Comparison of ENCODE assay signal across 1 cellular context in the genomic region with DNA sequence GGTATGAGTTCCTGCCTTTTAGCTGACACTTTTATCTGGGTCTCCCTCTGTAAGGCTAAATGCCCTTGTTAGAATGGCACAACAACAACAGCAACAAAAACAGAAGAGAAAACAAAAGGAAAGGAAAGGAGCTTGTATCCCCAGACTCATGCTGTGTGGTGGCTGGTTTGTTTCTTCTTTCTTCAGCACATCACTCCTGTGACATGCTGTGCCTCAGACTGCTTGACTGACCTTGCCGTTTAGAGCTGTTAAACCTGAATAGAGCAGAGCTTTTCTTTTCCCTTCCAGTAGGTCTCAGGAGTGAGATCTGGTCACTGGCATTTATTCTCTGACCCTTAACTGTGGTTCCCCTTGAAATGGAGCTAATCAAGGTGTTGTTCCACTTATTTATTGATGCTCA.
TF ChIP-seq lines count a peak whose summit lies in the region.

No MANE protein-coding gene starts in this region.

TF ChIP-seq in H1, 55 proteins besides CTCF, POLR2A, EP300 and RAD21:
- TF ChIP-seq FOSL1 (IDR thresholded peaks at IDR 0.05; ENCODE audit: insufficient read depth, low read depth, low read length), result no peak
- TF ChIP-seq NANOG (IDR thresholded peaks at IDR 0.05; ENCODE audit: insufficient read depth, low read depth, low read length, poor library complexity, severe bottlenecking), result peak; percentile 75
- TF ChIP-seq, protein P1, sequence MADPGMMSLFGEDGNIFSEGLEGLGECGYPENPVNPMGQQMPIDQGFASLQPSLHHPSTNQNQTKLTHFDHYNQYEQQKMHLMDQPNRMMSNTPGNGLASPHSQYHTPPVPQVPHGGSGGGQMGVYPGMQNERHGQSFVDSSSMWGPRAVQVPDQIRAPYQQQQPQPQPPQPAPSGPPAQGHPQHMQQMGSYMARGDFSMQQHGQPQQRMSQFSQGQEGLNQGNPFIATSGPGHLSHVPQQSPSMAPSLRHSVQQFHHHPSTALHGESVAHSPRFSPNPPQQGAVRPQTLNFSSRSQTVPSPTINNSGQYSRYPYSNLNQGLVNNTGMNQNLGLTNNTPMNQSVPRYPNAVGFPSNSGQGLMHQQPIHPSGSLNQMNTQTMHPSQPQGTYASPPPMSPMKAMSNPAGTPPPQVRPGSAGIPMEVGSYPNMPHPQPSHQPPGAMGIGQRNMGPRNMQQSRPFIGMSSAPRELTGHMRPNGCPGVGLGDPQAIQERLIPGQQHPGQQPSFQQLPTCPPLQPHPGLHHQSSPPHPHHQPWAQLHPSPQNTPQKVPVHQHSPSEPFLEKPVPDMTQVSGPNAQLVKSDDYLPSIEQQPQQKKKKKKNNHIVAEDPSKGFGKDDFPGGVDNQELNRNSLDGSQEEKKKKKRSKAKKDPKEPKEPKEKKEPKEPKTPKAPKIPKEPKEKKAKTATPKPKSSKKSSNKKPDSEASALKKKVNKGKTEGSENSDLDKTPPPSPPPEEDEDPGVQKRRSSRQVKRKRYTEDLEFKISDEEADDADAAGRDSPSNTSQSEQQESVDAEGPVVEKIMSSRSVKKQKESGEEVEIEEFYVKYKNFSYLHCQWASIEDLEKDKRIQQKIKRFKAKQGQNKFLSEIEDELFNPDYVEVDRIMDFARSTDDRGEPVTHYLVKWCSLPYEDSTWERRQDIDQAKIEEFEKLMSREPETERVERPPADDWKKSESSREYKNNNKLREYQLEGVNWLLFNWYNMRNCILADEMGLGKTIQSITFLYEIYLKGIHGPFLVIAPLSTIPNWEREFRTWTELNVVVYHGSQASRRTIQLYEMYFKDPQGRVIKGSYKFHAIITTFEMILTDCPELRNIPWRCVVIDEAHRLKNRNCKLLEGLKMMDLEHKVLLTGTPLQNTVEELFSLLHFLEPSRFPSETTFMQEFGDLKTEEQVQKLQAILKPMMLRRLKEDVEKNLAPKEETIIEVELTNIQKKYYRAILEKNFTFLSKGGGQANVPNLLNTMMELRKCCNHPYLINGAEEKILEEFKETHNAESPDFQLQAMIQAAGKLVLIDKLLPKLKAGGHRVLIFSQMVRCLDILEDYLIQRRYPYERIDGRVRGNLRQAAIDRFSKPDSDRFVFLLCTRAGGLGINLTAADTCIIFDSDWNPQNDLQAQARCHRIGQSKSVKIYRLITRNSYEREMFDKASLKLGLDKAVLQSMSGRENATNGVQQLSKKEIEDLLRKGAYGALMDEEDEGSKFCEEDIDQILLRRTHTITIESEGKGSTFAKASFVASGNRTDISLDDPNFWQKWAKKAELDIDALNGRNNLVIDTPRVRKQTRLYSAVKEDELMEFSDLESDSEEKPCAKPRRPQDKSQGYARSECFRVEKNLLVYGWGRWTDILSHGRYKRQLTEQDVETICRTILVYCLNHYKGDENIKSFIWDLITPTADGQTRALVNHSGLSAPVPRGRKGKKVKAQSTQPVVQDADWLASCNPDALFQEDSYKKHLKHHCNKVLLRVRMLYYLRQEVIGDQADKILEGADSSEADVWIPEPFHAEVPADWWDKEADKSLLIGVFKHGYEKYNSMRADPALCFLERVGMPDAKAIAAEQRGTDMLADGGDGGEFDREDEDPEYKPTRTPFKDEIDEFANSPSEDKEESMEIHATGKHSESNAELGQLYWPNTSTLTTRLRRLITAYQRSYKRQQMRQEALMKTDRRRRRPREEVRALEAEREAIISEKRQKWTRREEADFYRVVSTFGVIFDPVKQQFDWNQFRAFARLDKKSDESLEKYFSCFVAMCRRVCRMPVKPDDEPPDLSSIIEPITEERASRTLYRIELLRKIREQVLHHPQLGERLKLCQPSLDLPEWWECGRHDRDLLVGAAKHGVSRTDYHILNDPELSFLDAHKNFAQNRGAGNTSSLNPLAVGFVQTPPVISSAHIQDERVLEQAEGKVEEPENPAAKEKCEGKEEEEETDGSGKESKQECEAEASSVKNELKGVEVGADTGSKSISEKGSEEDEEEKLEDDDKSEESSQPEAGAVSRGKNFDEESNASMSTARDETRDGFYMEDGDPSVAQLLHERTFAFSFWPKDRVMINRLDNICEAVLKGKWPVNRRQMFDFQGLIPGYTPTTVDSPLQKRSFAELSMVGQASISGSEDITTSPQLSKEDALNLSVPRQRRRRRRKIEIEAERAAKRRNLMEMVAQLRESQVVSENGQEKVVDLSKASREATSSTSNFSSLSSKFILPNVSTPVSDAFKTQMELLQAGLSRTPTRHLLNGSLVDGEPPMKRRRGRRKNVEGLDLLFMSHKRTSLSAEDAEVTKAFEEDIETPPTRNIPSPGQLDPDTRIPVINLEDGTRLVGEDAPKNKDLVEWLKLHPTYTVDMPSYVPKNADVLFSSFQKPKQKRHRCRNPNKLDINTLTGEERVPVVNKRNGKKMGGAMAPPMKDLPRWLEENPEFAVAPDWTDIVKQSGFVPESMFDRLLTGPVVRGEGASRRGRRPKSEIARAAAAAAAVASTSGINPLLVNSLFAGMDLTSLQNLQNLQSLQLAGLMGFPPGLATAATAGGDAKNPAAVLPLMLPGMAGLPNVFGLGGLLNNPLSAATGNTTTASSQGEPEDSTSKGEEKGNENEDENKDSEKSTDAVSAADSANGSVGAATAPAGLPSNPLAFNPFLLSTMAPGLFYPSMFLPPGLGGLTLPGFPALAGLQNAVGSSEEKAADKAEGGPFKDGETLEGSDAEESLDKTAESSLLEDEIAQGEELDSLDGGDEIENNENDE (IDR thresholded peaks at IDR 0.05; ENCODE audit: insufficient replicate concordance, low read length), result peak; percentile 36
- TF ChIP-seq YY1 (IDR thresholded peaks at IDR 0.05; ENCODE audit: low read depth, low read length), result no peak
- no peak for TF ChIP-seq CBX8 (IDR thresholded peaks at IDR 0.05; ENCODE audit: borderline replicate concordance, low read depth, low read length)
- no peak for TF ChIP-seq TAF7 (optimal IDR thresholded peaks at IDR 0.05; ENCODE audit: borderline replicate concordance, low read depth, low read length)
